7 cellular contexts compared by ENCODE assay signal in the genomic region with DNA sequence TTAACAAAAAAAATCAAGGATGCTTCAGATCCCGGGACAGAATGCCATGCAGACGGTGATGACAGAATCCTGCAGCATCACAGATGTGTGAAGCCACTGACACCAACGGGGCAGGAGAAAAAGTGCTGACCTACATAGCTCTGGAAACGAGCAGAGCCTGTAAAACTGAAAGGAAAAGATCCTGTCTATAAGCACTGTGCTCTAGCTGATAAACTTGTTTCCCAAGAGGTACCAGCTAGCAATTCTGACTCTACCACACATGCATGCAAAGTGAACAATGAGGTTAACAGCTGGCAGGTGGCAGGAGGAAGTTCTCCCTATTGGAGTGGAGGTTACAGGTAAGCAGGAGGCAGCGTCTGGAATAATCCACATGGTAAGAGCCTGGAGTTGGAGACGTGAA.
"Had no signal": no experiment of that assay in that cellular context is flagged by ENCODE, and none has a peak within 500 bp of the region (broad histone marks: within the 10 kb centered on the region; RNA-seq: fewer than 3 reads in every experiment).

No MANE protein-coding gene starts in this region.

- ATAC-seq: HCT116 had no signal

- H3K27ac ChIP-seq: GM23248 had no signal

- H3K36me3 Mint-ChIP-seq: IgD-negative memory B cell had no signal

- H3K4me1 Mint-ChIP-seq: IgD-negative memory B cell had no signal

- H3K4me1 ChIP-seq: HAP-1 had no signal

- H3K27me3 Mint-ChIP-seq: IgD-negative memory B cell had no signal

- DNase-seq: GM23248, GOT3, H7, KG1 had no signal

- H3K36me3 ChIP-seq: HAP-1 had no signal

- H3K27ac Mint-ChIP-seq: IgD-negative memory B cell had no signal

- H3K9me3 ChIP-seq: HAP-1 had no signal

- H3K4me3 ChIP-seq: GM23248, HAP-1 had no signal
